8 cellular contexts compared by ENCODE assay signal in the genomic region with DNA sequence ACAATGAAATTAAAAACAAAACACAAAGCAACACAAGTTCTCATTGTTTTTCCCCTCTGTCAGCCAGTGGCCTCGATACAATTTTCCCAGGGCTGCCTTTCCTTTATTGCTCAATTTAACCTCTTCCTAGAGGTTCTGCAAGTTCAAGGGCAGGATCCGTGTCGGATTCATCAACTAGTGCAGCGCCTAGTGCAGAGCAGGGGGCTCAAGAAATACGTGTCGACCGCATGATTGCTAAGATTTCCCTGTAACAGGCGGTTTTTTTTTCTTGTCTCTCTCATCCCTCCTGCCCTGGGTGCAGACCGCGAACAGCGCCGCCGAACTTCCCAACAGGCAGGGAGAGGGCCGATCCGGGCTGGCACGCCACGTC. TPM values are rescaled to one million over a fixed set of nuclear protein-coding genes. Genes with fewer than 3 reads are reported as not detected.
DNase-seq lines count a peak whose midpoint lies in the region; ATAC-seq and TF ChIP-seq lines count a peak whose summit lies in the region.

No MANE protein-coding gene starts in this region.

- H3K4me3 ChIP-seq in esophagus squamous epithelium (peak overlapping the region; percentile 69 to 95 (median 86)), psoas muscle (peak overlapping the region; percentile 99), Karpas-422 (ENCODE audit: low read length) (no peak overlapping the region)

- H3K9me2 ChIP-seq in Karpas-422 (replicated peaks; ENCODE audit: insufficient read depth, low read length) = no peaks in the 10 kb centered on the region

- H3K27me3 Mint-ChIP-seq in activated B cell treated with CpG ODN at 0.5 μM for 24 hours = no peaks in the 10 kb centered on the region

- H3K4me3 Mint-ChIP-seq in activated B cell treated with CpG ODN at 0.5 μM for 24 hours = peak overlapping the region; percentile 96

- no peaks in the 10 kb centered on the region for H3K9me3 Mint-ChIP-seq in activated B cell treated with CpG ODN at 0.5 μM for 24 hours

- no peak overlapping the region for H3K9ac ChIP-seq in Karpas-422 (ENCODE audit: low read length)

- DNase-seq in stimulated activated CD4-positive, alpha-beta T cell treated with anti-CD3 and anti-CD28 coated beads, Interleukin-15, amount 100 ng/mL, for 24 hours = peak; percentile 55
- no peak for DNase-seq in stimulated activated CD4-positive, alpha-beta T cell treated with anti-CD3 and anti-CD28 coated beads, Interleukin-4, amount 100 ng/mL, for 1 hour
- DNase-seq in activated B cell treated with CpG ODN at 0.5 μM for 24 hours (no peak), esophagus squamous epithelium (lab: John Stamatoyannopoulos, UW) (no peak), psoas muscle (no peak), Karpas-422 (no peak), RPMI8226 (no peak), NCI-H1417 (lab: John Stamatoyannopoulos, UW) (no peak)

- H3K27ac ChIP-seq in esophagus squamous epithelium (peak overlapping the region; percentile 95 to 100 (median 99)), psoas muscle (peak overlapping the region; percentile 100), Karpas-422 (ENCODE audit: low read length) (no peak overlapping the region)

- H3K9me3 ChIP-seq in esophagus squamous epithelium = no peaks in the 10 kb centered on the region
- no peaks in the 10 kb centered on the region for H3K9me3 ChIP-seq in psoas muscle
- no peaks in the 10 kb centered on the region for H3K9me3 ChIP-seq in Karpas-422 (ENCODE audit: low read length)

- H3K4me1 Mint-ChIP-seq in activated B cell treated with CpG ODN at 0.5 μM for 24 hours = peaks cover 63% of the 10 kb centered on the region

- no peak overlapping the region for H2AFZ ChIP-seq in Karpas-422 (ENCODE audit: low read length)

- peaks cover 29% of the 10 kb centered on the region for H3K36me3 Mint-ChIP-seq in activated B cell treated with CpG ODN at 0.5 μM for 24 hours (ENCODE audit: low read depth)

- TF ChIP-seq POLR2A in esophagus squamous epithelium (IDR thresholded peaks at IDR 0.05) = no peak

- POLR2A ChIA-PET in activated B cell treated with CpG ODN at 0.5 μM for 24 hours (lab: Charles Lee) = interaction anchor here (0.5 to 14.2 kb wide), 22 partner anchors 10 to 266 kb away, joined by 3 to 478 read pairs (median 12); partner anchors contain the start of gene EDEM1

- H4K20me1 ChIP-seq in Karpas-422 (ENCODE audit: insufficient read depth, low read depth, low read length) = no peaks in the 10 kb centered on the region

- H3K27me3 ChIP-seq in esophagus squamous epithelium (no peaks in the 10 kb centered on the region), psoas muscle (ENCODE audit: insufficient read depth in 3 of 3, low read length in 2 of 3) (no peaks in the 10 kb centered on the region), Karpas-422 (ENCODE audit: low read length) (0 out of 2 replicates have a peak, but pooled peaks cover 2% of the 10 kb centered on the region)

- WGBS in esophagus squamous epithelium, 2 donors = 0 to 1% methylated on average over 8 to 15 of the region's 17 CpGs
- WGBS in psoas muscle, 3 donors = 0 to 2% (median 0%) methylated on average over 17 of the region's 17 CpGs

- no peak for TF ChIP-seq CTCF in activated B cell treated with CpG ODN at 0.5 μM for 24 hours (IDR thresholded peaks at IDR 0.05)
- no peak for TF ChIP-seq CTCF in esophagus squamous epithelium (IDR thresholded peaks at IDR 0.05)
- TF ChIP-seq CTCF in psoas muscle (IDR thresholded peaks at IDR 0.05) = no peak

- peak overlapping the region; percentile 97 for H3K27ac Mint-ChIP-seq in activated B cell treated with CpG ODN at 0.5 μM for 24 hours

- H3K4me1 ChIP-seq in esophagus squamous epithelium = peaks cover 10 to 61% (median 20%) of the 10 kb centered on the region in 3 donors
- peaks cover 17% of the 10 kb centered on the region for H3K4me1 ChIP-seq in psoas muscle
- H3K4me1 ChIP-seq in Karpas-422 (ENCODE audit: low read length) = peaks cover 12% of the 10 kb centered on the region

- no peak for ATAC-seq in activated B cell treated with CpG ODN at 0.5 μM for 24 hours (ENCODE audit: low read depth)
- ATAC-seq in psoas muscle = no peak

- CTCF ChIA-PET in activated B cell treated with CpG ODN at 0.5 μM for 24 hours (lab: Charles Lee) = interaction anchor here (0.6 to 10.3 kb wide), 8 partner anchors 10 to 344 kb away, joined by 3 to 72 read pairs (median 5); no protein-coding TSS in a partner anchor

- H3K4me2 ChIP-seq in Karpas-422 (ENCODE audit: low read depth, low read length, poor library complexity, severe bottlenecking) = no peak overlapping the region

- intact Hi-C loops in activated B cell treated with CpG ODN at 0.5 μM for 24 hours (cut with micrococcal nuclease) = loop anchor here (1.0 to 5.0 kb wide), 5 partner anchors 36 to 147 kb away; partner anchors contain the start of gene ARL8B
- intact Hi-C loops in esophagus squamous epithelium (cut with DNase I) = loop anchor here (5.0 kb wide), 1 partner anchor 256 kb away; no protein-coding TSS in a partner anchor
- intact Hi-C loops in psoas muscle (cut with DNase I) = loop anchor here (2.0 to 5.0 kb wide), 5 partner anchors 49 to 267 kb away; no protein-coding TSS in a partner anchor

- H3K36me3 ChIP-seq in esophagus squamous epithelium = peaks cover 0 to 10% (median 6%) of the 10 kb centered on the region in 3 donors
- H3K36me3 ChIP-seq in psoas muscle (ENCODE audit: insufficient read depth in 1 of 2, low read depth in 1 of 2) = peaks cover 0 to 23% of the 10 kb centered on the region in 2 donors
- H3K36me3 ChIP-seq in Karpas-422 (ENCODE audit: insufficient read depth, low read length) = no peaks in the 10 kb centered on the region

- no peaks in the 10 kb centered on the region for H3K79me2 ChIP-seq in Karpas-422 (ENCODE audit: low read length)

RNA-seq across cellular contexts. Expression of gene BHLHE40, which starts 1.4 kb away (rescaled TPM):
- total RNA-seq in activated B cell treated with CpG ODN at 0.5 μM for 24 hours (41.5 and 43.9 TPM in 2 replicates), esophagus squamous epithelium (100 to 1,000 TPM; 124 to 194 (median 153) TPM), psoas muscle (100 to 1,000 TPM in 1 of 4 donors, 10 to 100 TPM in 3; 22.7 to 143 (median 77.0) TPM)
- 10 to 100 TPM; 16.7 to 65.1 (median 33.5) TPM for polyA plus RNA-seq in psoas muscle
- 0.36 and 0.86 TPM in 2 replicates for total RNA-seq in Karpas-422 (2014; rRNA removed; shearing (Covaris generic); ENCODE audit: low replicate concordance)

Comparison
In these comparisons a context has a peak if more than half of its experiments do, and no peak if none do; other contexts are left out.
1. RNA of gene BHLHE40, which starts 1.4 kb away (total RNA-seq): 124 to 194 TPM in esophagus squamous epithelium, 22.7 to 143 TPM in psoas muscle and 41.5 to 43.9 TPM in activated B cell treated with CpG ODN at 0.5 μM for 24 hours; 0.36 to 0.86 TPM in Karpas-422; every median in the first group is over 10 times any median in the second.